Comparison of ENCODE assay signal across 2 cellular contexts in genomic region chr22:26753125-26753862, GRCh38.
TF ChIP-seq lines count a peak whose summit lies in the region.

No MANE protein-coding gene starts in this region.

TF ChIP-seq in IMR-90, 13 proteins besides CTCF, POLR2A, EP300 and RAD21:
- TF ChIP-seq FOS (IDR thresholded peaks at IDR 0.05; ENCODE audit: low read depth, low read length) (no peak), MAFK (IDR thresholded peaks at IDR 0.05; ENCODE audit: low read depth, low read length) (no peak), RCOR1 (IDR thresholded peaks at IDR 0.05; ENCODE audit: insufficient replicate concordance, low read length) (no peak), MXI1 (IDR thresholded peaks at IDR 0.05; ENCODE audit: borderline replicate concordance, low read depth, low read length) (no peak), NFE2L2 (IDR thresholded peaks at IDR 0.05; ENCODE audit: low read depth, low read length) (no peak), RFX5 (IDR thresholded peaks at IDR 0.05; ENCODE audit: low read depth, low read length) (no peak), SMC3 (IDR thresholded peaks at IDR 0.05; ENCODE audit: low read depth, low read length) (no peak), MAZ (IDR thresholded peaks at IDR 0.05; ENCODE audit: borderline replicate concordance, low read depth, low read length) (no peak), BHLHE40 (IDR thresholded peaks at IDR 0.05; ENCODE audit: low read depth, low read length) (no peak), CEBPB (IDR thresholded peaks at IDR 0.05; ENCODE audit: low read depth, low read length) (no peak), USF2 (IDR thresholded peaks at IDR 0.05; ENCODE audit: low read depth, low read length) (no peak), CHD1 (IDR thresholded peaks at IDR 0.05; ENCODE audit: low read depth, low read length) (no peak)
TF ChIP-seq in IMR-90: peak in this region for 0.

TF ChIP-seq in H1, 55 proteins besides CTCF, POLR2A, EP300 and RAD21:
- no peak for TF ChIP-seq NANOG (IDR thresholded peaks at IDR 0.05; ENCODE audit: insufficient read depth, low read depth, low read length, poor library complexity, severe bottlenecking)
- TF ChIP-seq PHF8 (conservative IDR thresholded peaks at IDR 0.05; ENCODE audit: low read depth, low read length) = no peak
- no peak for TF ChIP-seq SP1 (IDR thresholded peaks at IDR 0.05; ENCODE audit: low read depth, low read length)
- TF ChIP-seq JUN (IDR thresholded peaks at IDR 0.05; ENCODE audit: low read depth, low read length) = no peak
- no peak for TF ChIP-seq SP4 (IDR thresholded peaks at IDR 0.05; ENCODE audit: low read length)
- no peak for TF ChIP-seq SIX5 (IDR thresholded peaks at IDR 0.05; ENCODE audit: low read depth, low read length)
- no peak for TF ChIP-seq ASH2L (IDR thresholded peaks at IDR 0.05; ENCODE audit: low read length)
- no peak for TF ChIP-seq EGR1 (IDR thresholded peaks at IDR 0.05; ENCODE audit: borderline replicate concordance, low read depth, low read length)
- TF ChIP-seq BRCA1 (IDR thresholded peaks at IDR 0.05; ENCODE audit: low read depth, low read length) = no peak
- TF ChIP-seq BACH1 (IDR thresholded peaks at IDR 0.05; ENCODE audit: low read length) = no peak
- no peak for TF ChIP-seq CEBPB (IDR thresholded peaks at IDR 0.05; ENCODE audit: low read depth, low read length)
- 0 out of 4 replicates have a peak, but pooled peaks of 1 of the 2 experiments have one; percentile 29 for TF ChIP-seq HDAC2 (IDR thresholded peaks at IDR 0.05; ENCODE audit: borderline replicate concordance in 1 of 2, low read depth in 2 of 2, low read length in 2 of 2)
- no peak for TF ChIP-seq MAX (IDR thresholded peaks at IDR 0.05)
- 0 out of 2 replicates have a peak, but pooled peaks have one; percentile 64 for TF ChIP-seq KDM1A (IDR thresholded peaks at IDR 0.05; ENCODE audit: borderline replicate concordance, low read length)
- no peak for TF ChIP-seq TEAD4 (IDR thresholded peaks at IDR 0.05; ENCODE audit: low read depth, low read length)
- no peak for TF ChIP-seq KDM5A (IDR thresholded peaks at IDR 0.05; ENCODE audit: low read length)
- TF ChIP-seq NRF1 (IDR thresholded peaks at IDR 0.05; ENCODE audit: low read depth, low read length) = no peak
- TF ChIP-seq EZH2 (IDR thresholded peaks at IDR 0.05; ENCODE audit: low read depth, low read length, severe bottlenecking) = no peak
